Comparison of ENCODE assay signal across 1 cellular context in the genomic region with DNA sequence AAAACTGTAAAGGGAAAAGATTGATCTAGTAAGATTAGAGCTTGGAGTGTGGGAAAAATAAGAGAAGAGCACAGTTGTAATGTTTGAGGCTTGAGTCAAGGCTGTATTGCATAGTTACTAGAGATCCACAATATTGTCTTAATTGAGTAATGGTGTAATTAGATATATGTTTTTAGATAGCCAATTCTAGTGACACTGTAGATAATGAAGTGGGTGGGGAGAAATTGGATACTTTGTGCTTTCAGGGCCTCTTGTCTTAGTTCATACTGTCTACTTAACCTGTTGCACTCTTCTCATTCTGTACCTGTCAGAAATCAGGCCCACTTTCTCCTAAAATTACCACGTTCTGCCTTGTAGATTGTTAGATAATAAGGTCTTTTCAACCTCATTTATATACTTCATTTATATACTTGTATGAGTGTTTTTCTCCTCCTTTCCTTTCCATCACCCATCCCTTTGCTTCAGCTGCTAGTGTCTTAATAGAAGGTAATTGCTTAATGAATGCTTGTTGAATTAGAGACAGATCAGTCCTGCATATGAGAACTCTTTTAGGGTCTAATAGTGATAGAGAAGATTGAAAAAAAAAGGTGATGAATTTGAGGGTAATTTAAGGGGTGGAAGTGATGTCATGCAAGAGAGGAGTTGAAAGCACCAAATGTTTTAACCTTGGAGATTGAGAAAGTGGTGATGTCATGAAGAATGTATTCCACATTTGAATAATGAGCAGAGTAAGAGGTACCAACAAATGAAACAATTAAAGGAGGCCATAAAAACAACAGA.
TF ChIP-seq lines count a peak whose summit lies in the region.

No MANE protein-coding gene starts in this region.

TF ChIP-seq in GM12878, 131 proteins besides CTCF, POLR2A, EP300 and RAD21 (continued from another document):
- TF ChIP-seq, protein P1, sequence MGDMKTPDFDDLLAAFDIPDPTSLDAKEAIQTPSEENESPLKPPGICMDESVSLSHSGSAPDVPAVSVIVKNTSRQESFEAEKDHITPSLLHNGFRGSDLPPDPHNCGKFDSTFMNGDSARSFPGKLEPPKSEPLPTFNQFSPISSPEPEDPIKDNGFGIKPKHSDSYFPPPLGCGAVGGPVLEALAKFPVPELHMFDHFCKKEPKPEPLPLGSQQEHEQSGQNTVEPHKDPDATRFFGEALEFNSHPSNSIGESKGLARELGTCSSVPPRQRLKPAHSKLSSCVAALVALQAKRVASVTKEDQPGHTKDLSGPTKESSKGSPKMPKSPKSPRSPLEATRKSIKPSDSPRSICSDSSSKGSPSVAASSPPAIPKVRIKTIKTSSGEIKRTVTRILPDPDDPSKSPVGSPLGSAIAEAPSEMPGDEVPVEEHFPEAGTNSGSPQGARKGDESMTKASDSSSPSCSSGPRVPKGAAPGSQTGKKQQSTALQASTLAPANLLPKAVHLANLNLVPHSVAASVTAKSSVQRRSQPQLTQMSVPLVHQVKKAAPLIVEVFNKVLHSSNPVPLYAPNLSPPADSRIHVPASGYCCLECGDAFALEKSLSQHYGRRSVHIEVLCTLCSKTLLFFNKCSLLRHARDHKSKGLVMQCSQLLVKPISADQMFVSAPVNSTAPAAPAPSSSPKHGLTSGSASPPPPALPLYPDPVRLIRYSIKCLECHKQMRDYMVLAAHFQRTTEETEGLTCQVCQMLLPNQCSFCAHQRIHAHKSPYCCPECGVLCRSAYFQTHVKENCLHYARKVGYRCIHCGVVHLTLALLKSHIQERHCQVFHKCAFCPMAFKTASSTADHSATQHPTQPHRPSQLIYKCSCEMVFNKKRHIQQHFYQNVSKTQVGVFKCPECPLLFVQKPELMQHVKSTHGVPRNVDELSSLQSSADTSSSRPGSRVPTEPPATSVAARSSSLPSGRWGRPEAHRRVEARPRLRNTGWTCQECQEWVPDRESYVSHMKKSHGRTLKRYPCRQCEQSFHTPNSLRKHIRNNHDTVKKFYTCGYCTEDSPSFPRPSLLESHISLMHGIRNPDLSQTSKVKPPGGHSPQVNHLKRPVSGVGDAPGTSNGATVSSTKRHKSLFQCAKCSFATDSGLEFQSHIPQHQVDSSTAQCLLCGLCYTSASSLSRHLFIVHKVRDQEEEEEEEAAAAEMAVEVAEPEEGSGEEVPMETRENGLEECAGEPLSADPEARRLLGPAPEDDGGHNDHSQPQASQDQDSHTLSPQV (IDR thresholded peaks at IDR 0.05), result no peak
